ENCODE assay signal across 6 cellular contexts in genomic region chr17:48250059-48250458, GRCh38.
DNase-seq lines count a peak whose midpoint lies in the region; ATAC-seq, FAIRE-seq and TF ChIP-seq lines count a peak whose summit lies in the region.
"Not testable (repeated sequence)": the region's sequence is repeated elsewhere in the genome, so short reads cannot be mapped to it uniquely, and the experiment has no call there.

No MANE protein-coding gene starts in this region.

- in situ Hi-C loops in K562 (cut with MboI) = not testable (repeated sequence)

- 99% methylated on average over 5 of the region's 5 CpGs for WGBS in A549 (ENCODE audit: missing lambda C conversion rate)
- 77% methylated on average over 3 of the region's 5 CpGs for WGBS in K562 (ENCODE audit: insufficient coverage, low coverage, missing lambda C conversion rate)

- dilution Hi-C loops in endothelial cell of umbilical vein (cut with MboI; ENCODE audit: extremely low pct_ligation_motif_present, low sequenced_read_pairs) = not testable (repeated sequence)

- H3K36me3 ChIP-seq in HEK293 (ENCODE audit: control insufficient read depth in 2 of 2, insufficient read depth in 1 of 2, low read length in 2 of 2); K562 (ENCODE audit: control insufficient read depth, insufficient read depth, low read length); endothelial cell of umbilical vein (ENCODE audit: control insufficient read depth in 2 of 2, extremely low read depth in 1 of 2, insufficient read depth in 2 of 2, low read length in 2 of 2): not testable (repeated sequence)

- not testable (repeated sequence) for TF ChIP-seq RAD21 in A549 (conservative IDR thresholded peaks at IDR 0.05 in 1 of 2, IDR thresholded peaks at IDR 0.05 in 1 of 2); K562 (CRISPR knock-in tag; conservative IDR thresholded peaks at IDR 0.05 in 1 of 2, IDR thresholded peaks at IDR 0.05 in 1 of 2)

- H3K79me2 ChIP-seq in K562 (ENCODE audit: control insufficient read depth, insufficient read depth, low read length); endothelial cell of umbilical vein (ENCODE audit: control insufficient read depth, insufficient read depth, low read length): not testable (repeated sequence)

- H3K4me1 ChIP-seq in A549 = peaks cover 31% of the 10 kb centered on the region
- H3K4me1 ChIP-seq in HEK293 (ENCODE audit: control insufficient read depth, insufficient read depth, low read length) = peaks cover 36% of the 10 kb centered on the region
- peaks cover 0 to 33% of the 10 kb centered on the region in 2 experiments; a peak in 4 of 5 replicates for H3K4me1 ChIP-seq in K562 (replicated peaks in 1 of 2; ENCODE audit: control insufficient read depth in 2 of 2, insufficient read depth in 2 of 2, low read length in 2 of 2)
- H3K4me1 ChIP-seq in endothelial cell of umbilical vein (ENCODE audit: control insufficient read depth, extremely low read depth, insufficient read depth, low read length) = peaks cover 24% of the 10 kb centered on the region

- not testable (repeated sequence) for H3K27me3 ChIP-seq in K562 (ENCODE audit: control insufficient read depth in 2 of 2, insufficient read depth in 2 of 2, low read length in 2 of 2); endothelial cell of umbilical vein (ENCODE audit: control insufficient read depth in 2 of 2, insufficient read depth in 2 of 2, low read length in 2 of 2)

- intact Hi-C loops in K562 (cut with micrococcal nuclease) = loop anchor here (10.0 kb wide), 1 partner anchor 225 kb away; no protein-coding TSS in a partner anchor
- intact Hi-C loops in endothelial cell of umbilical vein (cut with micrococcal nuclease) = not testable (repeated sequence)

- H3K4me3 ChIP-seq in A549; HEK293 (ENCODE audit: low read depth, low read length); K562; endothelial cell of umbilical vein (replicated peaks in 1 of 3; ENCODE audit: insufficient read depth in 1 of 3, low read depth in 1 of 3, low read length in 3 of 3): not testable (repeated sequence)

- H2AFZ ChIP-seq in K562 (ENCODE audit: low read depth, low read length) = not testable (repeated sequence)
- H2AFZ ChIP-seq in endothelial cell of umbilical vein (ENCODE audit: low read depth, low read length) = peak overlapping the region; percentile 32

- H3K9ac ChIP-seq in K562 (ENCODE audit: insufficient read depth in 1 of 2, low read depth in 2 of 2, low read length in 2 of 2); endothelial cell of umbilical vein (replicated peaks; ENCODE audit: extremely low read depth, insufficient read depth, low read length): not testable (repeated sequence)

- TF ChIP-seq EP300 in A549 (IDR thresholded peaks at IDR 0.05); K562 (IDR thresholded peaks at IDR 0.05; ENCODE audit: low read length): not testable (repeated sequence)

- not testable (repeated sequence) for H3K36me3 Mint-ChIP-seq in nephron progenitor cell (ENCODE audit: low read depth)

- not testable (repeated sequence) for ATAC-seq in A549, K562

- not testable (repeated sequence) for FAIRE-seq in A549 (lab: Jason Lieb, UNC); K562 (lab: Jason Lieb, UNC); endothelial cell of umbilical vein (lab: Jason Lieb, UNC)

- TF ChIP-seq POLR2A in A549 (IDR thresholded peaks at IDR 0.05; ENCODE audit: low read length); K562 (conservative IDR thresholded peaks at IDR 0.05); endothelial cell of umbilical vein (IDR thresholded peaks at IDR 0.05; ENCODE audit: low read depth, low read length): not testable (repeated sequence)

- peak overlapping the region; percentile 92 for H3K27ac Mint-ChIP-seq in nephron progenitor cell

- DNase-seq in A549 (ENCODE audit: low read depth in 1 of 2, low spot score in 1 of 2); HEK293T (ENCODE audit: extremely low spot score); K562 (ENCODE audit: extremely low read depth in 1 of 4, low spot score in 3 of 4); endothelial cell of umbilical vein (ENCODE audit: low read depth, low spot score); nephron progenitor cell: not testable (repeated sequence)

- not testable (repeated sequence) for BruUV-seq in K562 (replicated peaks; lab: Mats Ljungman, UMichigan); endothelial cell of umbilical vein (replicated peaks; lab: Mats Ljungman, UMichigan)

- H3K4me2 ChIP-seq in A549; K562 (ENCODE audit: insufficient read depth, low read length); endothelial cell of umbilical vein (ENCODE audit: insufficient read depth, low read length): not testable (repeated sequence)

- H3K4me1 Mint-ChIP-seq in nephron progenitor cell = peaks cover 88% of the 10 kb centered on the region

- H3K27ac ChIP-seq in A549; HEK293 (ENCODE audit: extremely low read depth, low read depth, low read length); K562 (ENCODE audit: extremely low read depth, low read depth, low read length); endothelial cell of umbilical vein (ENCODE audit: insufficient read depth, low read depth, low read length): not testable (repeated sequence)

- not testable (repeated sequence) for H3K9me3 ChIP-seq in A549; HEK293 (ENCODE audit: control insufficient read depth, insufficient read depth, low read depth, low read length); K562 (replicated peaks; ENCODE audit: control insufficient read depth, insufficient read depth, low read depth, low read length); endothelial cell of umbilical vein (replicated peaks; ENCODE audit: control insufficient read depth, insufficient read depth, low read length)

- H3K27me3 Mint-ChIP-seq in nephron progenitor cell (ENCODE audit: low read depth, poor library complexity) = not testable (repeated sequence)

- TF ChIP-seq CTCF in A549 (IDR thresholded peaks at IDR 0.05); HEK293 (tag by site-specific recombination; IDR thresholded peaks at IDR 0.05); K562 (IDR thresholded peaks at IDR 0.05 in 2 of 3, conservative IDR thresholded peaks at IDR 0.05 in 1 of 3; ENCODE audit: insufficient read depth in 2 of 3, low read depth in 1 of 3, low read length in 3 of 3); endothelial cell of umbilical vein (IDR thresholded peaks at IDR 0.05; ENCODE audit: extremely low read depth in 1 of 2, insufficient read depth in 1 of 2, low read depth in 1 of 2, low read length in 2 of 2); nephron progenitor cell (IDR thresholded peaks at IDR 0.05): not testable (repeated sequence)

- H3K9me1 ChIP-seq in K562 (ENCODE audit: control insufficient read depth, insufficient read depth, low read length); endothelial cell of umbilical vein (replicated peaks; ENCODE audit: control insufficient read depth, extremely low read depth, insufficient read depth, low read length): not testable (repeated sequence)

- POLR2A ChIA-PET in A549 (lab: Yijun Ruan, JAX); HEK293 (lab: Yijun Ruan, JAX); HEK293T (lab: Yijun Ruan, JAX); endothelial cell of umbilical vein (lab: Charles Lee): not testable (repeated sequence)
- POLR2A ChIA-PET in K562 (lab: Yijun Ruan, JAX) = interaction anchor here (0.6 to 1.8 kb wide), 7 partner anchors 10 to 569 kb away, joined by 3 to 6 read pairs (median 3); no protein-coding TSS in a partner anchor

- CTCF ChIA-PET in A549 (lab: Yijun Ruan, JAX) (interaction anchor here (0.6 to 15.3 kb wide), 11 partner anchors 12 to 368 kb away, joined by 3 to 217 read pairs (median 4); no protein-coding TSS in a partner anchor), HEK293 (lab: Yijun Ruan, JAX) (interaction anchor here (0.6 to 17.5 kb wide), 9 partner anchors 10 to 562 kb away, joined by 3 to 269 read pairs (median 5); partner anchors contain the start of gene HOXB5), HEK293T (lab: Yijun Ruan, JAX) (interaction anchor here (0.7 to 2.5 kb wide), 5 partner anchors 10 to 34 kb away, joined by 3 to 13 read pairs (median 5); no protein-coding TSS in a partner anchor), endothelial cell of umbilical vein (lab: Charles Lee) (interaction anchor here (1.0 to 4.2 kb wide), 11 partner anchors 9 to 86 kb away, joined by 3 to 47 read pairs (median 5); no protein-coding TSS in a partner anchor)
- CTCF ChIA-PET in K562 (lab: Yijun Ruan, JAX; ENCODE audit: low intra/inter-chr PET ratio) = not testable (repeated sequence)

- H3K9me3 Mint-ChIP-seq in nephron progenitor cell = not testable (repeated sequence)

- not testable (repeated sequence) for H3K4me3 Mint-ChIP-seq in nephron progenitor cell

- H4K20me1 ChIP-seq in K562 (replicated peaks; ENCODE audit: control insufficient read depth, insufficient read depth, low read length); endothelial cell of umbilical vein (replicated peaks; ENCODE audit: control insufficient read depth, extremely low read depth, insufficient read depth, low read length): not testable (repeated sequence)

TF ChIP-seq in A549, 52 proteins besides CTCF, POLR2A, EP300 and RAD21:
- peak; percentile 55 for TF ChIP-seq MAFK (IDR thresholded peaks at IDR 0.05; ENCODE audit: partially characterized antibody)
TF ChIP-seq in A549: peak in this region for 1; not testable (repeated sequence) for 51.

TF ChIP-seq in HEK293T, 16 proteins besides CTCF, POLR2A, EP300 and RAD21:
- TF ChIP-seq ZNF384 (IDR thresholded peaks at IDR 0.05) = peak; percentile 45

TF ChIP-seq in K562, 482 proteins besides CTCF, POLR2A, EP300 and RAD21:
- peak; percentile 74 for TF ChIP-seq ZNF316 (IDR thresholded peaks at IDR 0.05)
